Comparison of ENCODE assay signal across 7 cellular contexts in the genomic region with DNA sequence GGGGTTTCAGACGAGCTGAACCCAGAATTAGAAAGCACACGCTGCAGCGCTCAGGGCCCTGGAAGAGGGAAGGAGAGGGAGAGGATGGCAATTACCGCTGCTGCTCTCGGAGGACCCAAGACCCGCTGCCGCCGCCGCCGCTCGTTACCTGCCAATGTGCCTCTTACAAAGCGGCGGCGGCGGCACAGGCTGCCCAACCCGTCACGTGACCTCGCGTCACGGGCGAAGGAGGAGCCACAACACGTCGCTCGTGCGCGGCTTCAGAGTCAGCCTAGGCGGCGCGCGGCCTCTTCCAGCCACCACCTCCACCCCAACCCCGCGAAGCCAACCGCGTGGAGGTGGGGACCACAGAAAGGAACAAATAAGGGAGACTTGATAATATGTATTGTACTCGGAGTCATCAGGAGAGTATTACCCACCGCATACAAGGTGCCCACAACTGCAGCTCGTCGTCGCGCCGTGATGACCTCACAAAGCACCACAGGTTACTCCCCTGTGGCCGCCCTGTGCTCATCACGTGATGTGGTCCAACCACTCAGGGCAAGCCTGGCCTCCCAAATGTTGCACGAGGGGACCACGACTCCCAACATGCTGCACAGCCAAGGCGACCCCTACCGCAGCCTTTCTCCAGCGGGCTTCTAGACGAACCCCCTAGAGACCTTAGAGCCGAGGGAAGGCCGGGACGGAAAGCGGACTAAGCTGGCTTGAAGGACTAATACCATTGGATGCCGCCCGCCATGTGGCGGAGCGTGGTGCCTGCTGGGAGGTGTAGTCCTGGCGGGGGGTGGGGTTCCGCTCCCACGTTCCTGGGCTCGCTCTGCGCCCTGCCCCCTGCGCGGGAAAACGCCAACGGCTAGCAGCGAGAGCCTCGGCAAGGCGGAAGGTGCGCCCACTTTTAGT.
DNase-seq lines count a peak whose midpoint lies in the region; ATAC-seq, FAIRE-seq and TF ChIP-seq lines count a peak whose summit lies in the region.

Gene UBAP2, minus strand, starts transcription at position 158 of the 900 bp plus-strand sequence. CDS start 31,739 bp downstream, outside the sequence.

- no peak for TF ChIP-seq CTCF in retinal pigment epithelial cell (conservative IDR thresholded peaks at IDR 0.05; ENCODE audit: low read depth, low read length)

- ATAC-seq in HG02981 (IDR thresholded peaks at IDR 0.05; ENCODE audit: unreplicated experiment) = peak; percentile 76

- DNase-seq in GM18507 (ENCODE audit: extremely low spot score, insufficient read length, low read depth) (peak; percentile 81), NCI-H2029 treated with DMSO at 0.1 percent for 48 hours (lab: John Stamatoyannopoulos, UW) (peak; percentile 94), T-helper 9 cell (peak; percentile 98), astrocyte of the hippocampus (ENCODE audit: low read depth, low spot score) (peak; percentile 99), hippocampal formation (lab: John Stamatoyannopoulos, UW) (peak; percentile 96 to 99), retinal pigment epithelial cell (ENCODE audit: low read depth) (peak; percentile 95)

- FAIRE-seq in GM18507 (lab: Jason Lieb, UNC) = peak; percentile 87

- H3K4me3 ChIP-seq in retinal pigment epithelial cell (ENCODE audit: low read length) = peak within 1 kb of the TSS; percentile 95

Comparison
In these comparisons a context has a peak if more than half of its experiments do, and no peak if none do; other contexts are left out.
1. Peak in every context shown above with its lines: DNase-seq, ATAC-seq and H3K4me3 ChIP-seq.